ENCODE assay signal across 12 cellular contexts in the genomic region with DNA sequence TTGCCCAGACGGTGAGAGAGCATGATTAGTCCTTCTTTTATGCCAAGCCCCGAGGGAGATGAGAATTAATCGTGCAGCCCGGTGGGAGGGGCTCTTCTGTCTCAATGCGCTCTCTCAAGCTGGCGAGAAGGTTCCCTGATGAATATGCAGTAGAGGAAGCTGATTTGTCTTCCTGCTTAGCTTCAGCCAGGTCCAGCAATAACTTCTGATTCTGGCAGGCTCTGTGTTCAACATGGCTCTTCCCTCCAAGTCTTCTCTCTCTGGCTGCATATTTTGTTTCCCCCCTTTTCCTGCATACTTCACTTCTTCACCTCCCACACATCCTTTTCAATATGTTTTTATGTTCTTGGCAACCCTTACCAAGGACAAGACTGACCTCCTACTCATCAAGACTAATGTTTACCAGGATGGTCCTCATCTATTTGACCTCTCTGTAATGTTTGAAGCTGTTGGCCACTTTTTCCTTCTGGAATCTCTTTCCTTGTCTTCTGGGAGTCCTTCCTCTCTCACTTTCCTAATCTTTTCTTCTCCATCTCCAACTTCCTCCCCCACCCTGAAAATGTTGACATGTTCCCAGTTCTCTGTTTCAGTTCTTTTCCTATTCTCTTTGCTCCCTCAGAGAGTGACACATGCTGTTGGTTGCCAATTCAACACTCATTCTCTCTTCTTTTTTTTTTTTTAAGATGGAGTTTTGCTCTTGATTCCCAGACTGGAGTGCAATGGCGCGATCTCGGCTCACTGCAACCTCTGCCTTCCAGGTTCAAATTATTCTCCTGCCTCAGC. TPM values are rescaled to one million over a fixed set of nuclear protein-coding genes. Genes with fewer than 3 reads are reported as not detected.
DNase-seq lines count a peak whose midpoint lies in the region; ATAC-seq and TF ChIP-seq lines count a peak whose summit lies in the region.
"Had no signal": no experiment of that assay in that cellular context is flagged by ENCODE, and none has a peak within 500 bp of the region (broad histone marks: within the 10 kb centered on the region; RNA-seq: fewer than 3 reads in every experiment).

No MANE protein-coding gene starts in this region.

- no peaks in the 10 kb centered on the region for H3K9me3 ChIP-seq in mesenchymal stem cell (ENCODE audit: control insufficient read depth, low read length)
- H3K9me3 ChIP-seq: tibial artery had no signal

- H3K27ac ChIP-seq in ACC112 (ENCODE audit: low read depth, low read length) (peak overlapping the region; percentile 58), mesenchymal stem cell (ENCODE audit: low read length, poor library complexity, severe bottlenecking) (no peak overlapping the region)
- H3K27ac ChIP-seq: tibial artery had no signal

- peak overlapping the region; percentile 61 for H3K9ac ChIP-seq in mesenchymal stem cell (ENCODE audit: low read length)

- CTCF ChIA-PET in activated CD8-positive, alpha-beta memory T cell treated with anti-CD3 and anti-CD28 coated beads, Interleukin-2, amount 10 ng/mL, durations not matched to agents 7 days and 5 days (lab: Charles Lee): no interaction called here

- H3K4me3 ChIP-seq in ACC112 (ENCODE audit: low read depth, low read length) (peak overlapping the region; percentile 3; the same call in 1 of the 2 replicates), mesenchymal stem cell (ENCODE audit: insufficient read depth in 1 of 2, low read depth in 1 of 2, low read length in 2 of 2) (peak overlapping the region in 1 of 2 experiments; percentile 45)
- H3K4me3 ChIP-seq: tibial artery had no signal

- no peaks in the 10 kb centered on the region for H3K27me3 Mint-ChIP-seq in chondrocyte (ENCODE audit: low read depth)
- H3K27me3 Mint-ChIP-seq in activated CD8-positive, alpha-beta memory T cell treated with anti-CD3 and anti-CD28 coated beads, Interleukin-2, amount 10 ng/mL, durations not matched to agents 7 days and 5 days: peaks cover 45% of the 10 kb centered on the region

- no peak overlapping the region for H2BK15ac ChIP-seq in mesenchymal stem cell (ENCODE audit: low read depth, poor library complexity, severe bottlenecking)

- H3K4me3 Mint-ChIP-seq in chondrocyte (ENCODE audit: unreplicated experiment): no peak overlapping the region
- no peak overlapping the region for H3K4me3 Mint-ChIP-seq in activated CD8-positive, alpha-beta memory T cell treated with anti-CD3 and anti-CD28 coated beads, Interleukin-2, amount 10 ng/mL, durations not matched to agents 7 days and 5 days

- H3K23ac ChIP-seq in mesenchymal stem cell (ENCODE audit: low read length in 2 of 2): no peak overlapping the region

- DNase-seq in NCI-H1105 treated with DMSO at 0.1 percent for 48 hours (lab: John Stamatoyannopoulos, UW) (peak; percentile 74), chondrocyte (ENCODE audit: low spot score) (no peak), mesenchymal stem cell (no peak), NOMO-1 treated with DMSO at 0.1 percent for 48 hours (lab: John Stamatoyannopoulos, UW; ENCODE audit: unreplicated experiment) (no peak)
- no peak for DNase-seq in activated CD8-positive, alpha-beta memory T cell treated with anti-CD3 and anti-CD28 coated beads, Interleukin-2, amount 10 ng/mL, durations not matched to agents 7 days and 5 days
- DNase-seq: activated CD4-positive, alpha-beta T cell treated with anti-CD3 and anti-CD28 coated beads, Interleukin-2, amount 50 U/mL, for 1 hour; AML-193; NCI-H2029 treated with DMSO at 0.1 percent for 48 hours had no signal

- peaks cover 59% of the 10 kb centered on the region for H3K4me1 Mint-ChIP-seq in chondrocyte (ENCODE audit: low read depth)
- H3K4me1 Mint-ChIP-seq in activated CD8-positive, alpha-beta memory T cell treated with anti-CD3 and anti-CD28 coated beads, Interleukin-2, amount 10 ng/mL, durations not matched to agents 7 days and 5 days: no peaks in the 10 kb centered on the region

- no peak overlapping the region for H2BK120ac ChIP-seq in mesenchymal stem cell (ENCODE audit: low read depth, low read length)

- no peak overlapping the region for H2BK12ac ChIP-seq in mesenchymal stem cell (ENCODE audit: low read length in 2 of 2)

- ATAC-seq in GM19467 (IDR thresholded peaks at IDR 0.05; ENCODE audit: unreplicated experiment) (no peak), GM19452 (IDR thresholded peaks at IDR 0.05; ENCODE audit: unreplicated experiment) (no peak)
- ATAC-seq in activated CD8-positive, alpha-beta memory T cell treated with anti-CD3 and anti-CD28 coated beads, Interleukin-2, amount 10 ng/mL, durations not matched to agents 7 days and 5 days: no peak

- H3K14ac ChIP-seq in mesenchymal stem cell (ENCODE audit: low read length in 2 of 2): no peak overlapping the region

- TF ChIP-seq CTCF in chondrocyte (IDR thresholded peaks at IDR 0.05): no peak

- H3K27ac Mint-ChIP-seq in chondrocyte (ENCODE audit: unreplicated experiment): peak overlapping the region; percentile 46
- no peak overlapping the region for H3K27ac Mint-ChIP-seq in activated CD8-positive, alpha-beta memory T cell treated with anti-CD3 and anti-CD28 coated beads, Interleukin-2, amount 10 ng/mL, durations not matched to agents 7 days and 5 days

- H3K79me1 ChIP-seq in mesenchymal stem cell (replicated peaks; ENCODE audit: low read length, poor library complexity, severe bottlenecking): no peaks in the 10 kb centered on the region

- H2AK5ac ChIP-seq in mesenchymal stem cell (ENCODE audit: low read length, severe bottlenecking): no peak overlapping the region

- no peaks in the 10 kb centered on the region for H3K27me3 ChIP-seq in ACC112 (ENCODE audit: insufficient read depth, low read length)
- H3K27me3 ChIP-seq in mesenchymal stem cell (ENCODE audit: control insufficient read depth in 1 of 2, insufficient read depth in 1 of 2, low read length in 2 of 2): no peaks in the 10 kb centered on the region
- H3K27me3 ChIP-seq: tibial artery had no signal

- no peaks in the 10 kb centered on the region for H3K36me3 Mint-ChIP-seq in chondrocyte (ENCODE audit: low read depth)
- H3K36me3 Mint-ChIP-seq in activated CD8-positive, alpha-beta memory T cell treated with anti-CD3 and anti-CD28 coated beads, Interleukin-2, amount 10 ng/mL, durations not matched to agents 7 days and 5 days: no peaks in the 10 kb centered on the region

- H2AFZ ChIP-seq in ACC112 (ENCODE audit: low read length, unreplicated experiment) (peak overlapping the region; percentile 98), mesenchymal stem cell (ENCODE audit: low read depth, low read length) (no peak overlapping the region)

- 70% methylated on average over 6 of the region's 9 CpGs for WGBS in mesenchymal stem cell

- no peak overlapping the region for H4K91ac ChIP-seq in mesenchymal stem cell (ENCODE audit: low read length)

- H2BK5ac ChIP-seq in mesenchymal stem cell (ENCODE audit: low read depth, low read length, poor library complexity, severe bottlenecking): no peak overlapping the region

- peaks cover 30% of the 10 kb centered on the region for H3K4me1 ChIP-seq in ACC112 (ENCODE audit: control insufficient read depth, insufficient read depth, low read length, unreplicated experiment)
- peaks cover 5% of the 10 kb centered on the region for H3K4me1 ChIP-seq in mesenchymal stem cell (ENCODE audit: control insufficient read depth, insufficient read depth, low read depth, low read length)

- H3K79me2 ChIP-seq in ACC112 (ENCODE audit: control insufficient read depth, insufficient read depth, low read length, unreplicated experiment): no peaks in the 10 kb centered on the region

- H3K4me2 ChIP-seq in mesenchymal stem cell (ENCODE audit: low read length, poor library complexity, severe bottlenecking): no peak overlapping the region

- H3K9me3 Mint-ChIP-seq in chondrocyte (ENCODE audit: low read depth): no peaks in the 10 kb centered on the region
- no peaks in the 10 kb centered on the region for H3K9me3 Mint-ChIP-seq in activated CD8-positive, alpha-beta memory T cell treated with anti-CD3 and anti-CD28 coated beads, Interleukin-2, amount 10 ng/mL, durations not matched to agents 7 days and 5 days (ENCODE audit: low read depth)

- H3K36me3 ChIP-seq in ACC112 (ENCODE audit: insufficient read depth, low read length) (no peaks in the 10 kb centered on the region), mesenchymal stem cell (ENCODE audit: control insufficient read depth in 1 of 2, insufficient read depth in 2 of 2, low read depth in 1 of 2, low read length in 2 of 2) (no peaks in the 10 kb centered on the region)
- H3K36me3 ChIP-seq: tibial artery had no signal

- no peak overlapping the region for H3K4ac ChIP-seq in mesenchymal stem cell (ENCODE audit: low read depth in 1 of 2, low read length in 2 of 2)

- H3K18ac ChIP-seq in mesenchymal stem cell (ENCODE audit: low read depth in 1 of 2, low read length in 2 of 2): no peak overlapping the region

- no peak overlapping the region for H4K8ac ChIP-seq in mesenchymal stem cell (ENCODE audit: low read length)

RNA-seq across cellular contexts. Expression of a gene that starts 33.1 kb away (rescaled TPM):
- total RNA-seq in chondrocyte: 33.8 to 38.0 TPM (median 37.5 TPM) in 3 replicates
- 8.4 TPM for polyA plus RNA-seq in mesenchymal stem cell (2013, experiment 1 of 2)
- 8.7 TPM for polyA plus RNA-seq in mesenchymal stem cell (2013, experiment 2 of 2)
- total RNA-seq in activated CD8-positive, alpha-beta memory T cell treated with anti-CD3 and anti-CD28 coated beads, Interleukin-2, amount 10 ng/mL, durations not matched to agents 7 days and 5 days: 1 to 10 TPM; 2.5 to 3.2 TPM

RNA-seq across cellular contexts. Expression of a gene that starts 51.8 kb away (rescaled TPM):
- total RNA-seq in chondrocyte: 39.0 to 49.6 TPM (median 49.2 TPM) in 3 replicates
- polyA plus RNA-seq in mesenchymal stem cell (2013, experiment 1 of 2): 28.3 TPM
- 28.4 TPM for polyA plus RNA-seq in mesenchymal stem cell (2013, experiment 2 of 2)
- total RNA-seq in activated CD8-positive, alpha-beta memory T cell treated with anti-CD3 and anti-CD28 coated beads, Interleukin-2, amount 10 ng/mL, durations not matched to agents 7 days and 5 days: 10 to 100 TPM; 59.1 to 66.2 TPM
